1 cellular context compared by ENCODE assay signal in genomic region chrX:55220119-55220794, GRCh38.
TF ChIP-seq lines count a peak whose summit lies in the region.

A gene with protein sequence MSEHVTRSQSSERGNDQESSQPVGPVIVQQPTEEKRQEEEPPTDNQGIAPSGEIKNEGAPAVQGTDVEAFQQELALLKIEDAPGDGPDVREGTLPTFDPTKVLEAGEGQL (plus strand): TSS chrX:55220346. CDS start chrX:55221383, 1,037 bp downstream.

TF ChIP-seq in K562, 482 proteins besides CTCF, POLR2A, EP300 and RAD21 (continued from another document):
- peak in 1 of 3 experiments; percentile 51 for TF ChIP-seq YY1 (IDR thresholded peaks at IDR 0.05; ENCODE audit: borderline replicate concordance in 1 of 3, control insufficient read depth in 1 of 3, extremely low read depth in 1 of 3, insufficient read depth in 3 of 3, insufficient read length in 1 of 3, insufficient replicate concordance in 2 of 3, low read depth in 1 of 3, low read length in 2 of 3)
- TF ChIP-seq NRF1 (conservative IDR thresholded peaks at IDR 0.05 in 1 of 2, IDR thresholded peaks at IDR 0.05 in 1 of 2): peak; percentile 90 to 91
- no peak for TF ChIP-seq CHCHD3 (CRISPR knock-in tag; IDR thresholded peaks at IDR 0.05)
- TF ChIP-seq POLR2AphosphoS5 (IDR thresholded peaks at IDR 0.05; ENCODE audit: control insufficient read depth, insufficient read depth, low read depth, low read length): peak; percentile 33; the same call in 1 of the 2 replicates
- 0 out of 4 replicates have a peak, but pooled peaks have one; percentile 29 to 36 for TF ChIP-seq MNT (conservative IDR thresholded peaks at IDR 0.05)
